25 cellular contexts compared by ENCODE assay signal in genomic region chr3:159102001-159102400, GRCh38. TPM values are rescaled to one million over a fixed set of nuclear protein-coding genes. Genes with fewer than 3 reads are reported as not detected.
"Had no signal": no experiment of that assay in that cellular context is flagged by ENCODE, and none has a peak within 500 bp of the region (broad histone marks: within the 10 kb centered on the region; RNA-seq: fewer than 3 reads in every experiment).

No MANE protein-coding gene starts in this region.

- H3K9me3 ChIP-seq: neutrophil, ovary, psoas muscle, right lobe of liver, sigmoid colon, stomach, thoracic aorta, thyroid gland, tibial nerve, upper lobe of left lung, vagina had no signal

- H3K27ac ChIP-seq: neutrophil, ovary, parathyroid adenoma, psoas muscle, right lobe of liver, sigmoid colon, stomach, thoracic aorta, thyroid gland, tibial nerve, upper lobe of left lung, vagina had no signal

- H3K9ac ChIP-seq: parathyroid adenoma had no signal

- H3K36me3 ChIP-seq: neutrophil, ovary, right lobe of liver, sigmoid colon, stomach, thoracic aorta, thyroid gland, tibial nerve, upper lobe of left lung, vagina had no signal

- ATAC-seq: natural killer cell; psoas muscle; right cardiac atrium; right lobe of liver; stimulated activated effector memory CD8-positive, alpha-beta T cell treated with anti-CD3 and anti-CD28 coated beads, Interleukin-12 subunit alpha, Interleukin-12 subunit beta, amount 100 ng/mL, for 72 hours; stimulated activated naive B cell treated with anti-CD40 and anti-IgM and Interleukin-4, amounts not matched to agents 10 μg/mL and 1 μg/mL and 100 μg/mL, for 72 hours had no signal

- H3K4me3 ChIP-seq: ovary, psoas muscle, right lobe of liver, sigmoid colon, stomach, thoracic aorta, thyroid gland, tibial nerve, upper lobe of left lung, vagina had no signal

- H2AFZ ChIP-seq: parathyroid adenoma had no signal

- H3K79me2 ChIP-seq: parathyroid adenoma had no signal

- H3K27me3 ChIP-seq: neutrophil, ovary, right lobe of liver, sigmoid colon, stomach, thyroid gland, tibial nerve, upper lobe of left lung, vagina had no signal

- DNase-seq: natural killer cell; occipital lobe; ovary; posterior cingulate gyrus; psoas muscle; right cardiac atrium; right lobe of liver; sigmoid colon; small intestine; stimulated activated CD4-positive, alpha-beta T cell treated with anti-CD3 and anti-CD28 coated beads, Interleukin-15, amount 100 ng/mL, for 24 hours; stimulated activated CD4-positive, alpha-beta T cell treated with anti-CD3 and anti-CD28 coated beads, Interleukin-2, amount 100 ng/mL, for 24 hours; stimulated activated CD4-positive, alpha-beta T cell treated with anti-CD3 and anti-CD28 coated beads, Interleukin-2, amount 100 ng/mL, for 48 hours; stimulated activated CD4-positive, alpha-beta T cell treated with anti-CD3 and anti-CD28 coated beads, Interleukin-4, amount 100 ng/mL, for 24 hours; stimulated activated naive B cell treated with anti-CD40 and anti-IgM and Interleukin-4, amounts not matched to agents 10 μg/mL and 1 μg/mL and 100 μg/mL, for 72 hours; stimulated activated naive CD4-positive, alpha-beta T cell treated with Interleukin-2 at 50 U/mL for 16 hours; stomach; thyroid gland; trophoblast cell; upper lobe of left lung had no signal

- H3K4me1 ChIP-seq: parathyroid adenoma, psoas muscle, right lobe of liver, sigmoid colon, stomach, thyroid gland, tibial nerve, upper lobe of left lung, vagina had no signal

RNA-seq across cellular contexts. Expression of gene IQCJ, which starts 32.9 kb away (rescaled TPM):
- polyA plus RNA-seq: ovary, sigmoid colon, small intestine, stomach had no signal
